In the genomic region with DNA sequence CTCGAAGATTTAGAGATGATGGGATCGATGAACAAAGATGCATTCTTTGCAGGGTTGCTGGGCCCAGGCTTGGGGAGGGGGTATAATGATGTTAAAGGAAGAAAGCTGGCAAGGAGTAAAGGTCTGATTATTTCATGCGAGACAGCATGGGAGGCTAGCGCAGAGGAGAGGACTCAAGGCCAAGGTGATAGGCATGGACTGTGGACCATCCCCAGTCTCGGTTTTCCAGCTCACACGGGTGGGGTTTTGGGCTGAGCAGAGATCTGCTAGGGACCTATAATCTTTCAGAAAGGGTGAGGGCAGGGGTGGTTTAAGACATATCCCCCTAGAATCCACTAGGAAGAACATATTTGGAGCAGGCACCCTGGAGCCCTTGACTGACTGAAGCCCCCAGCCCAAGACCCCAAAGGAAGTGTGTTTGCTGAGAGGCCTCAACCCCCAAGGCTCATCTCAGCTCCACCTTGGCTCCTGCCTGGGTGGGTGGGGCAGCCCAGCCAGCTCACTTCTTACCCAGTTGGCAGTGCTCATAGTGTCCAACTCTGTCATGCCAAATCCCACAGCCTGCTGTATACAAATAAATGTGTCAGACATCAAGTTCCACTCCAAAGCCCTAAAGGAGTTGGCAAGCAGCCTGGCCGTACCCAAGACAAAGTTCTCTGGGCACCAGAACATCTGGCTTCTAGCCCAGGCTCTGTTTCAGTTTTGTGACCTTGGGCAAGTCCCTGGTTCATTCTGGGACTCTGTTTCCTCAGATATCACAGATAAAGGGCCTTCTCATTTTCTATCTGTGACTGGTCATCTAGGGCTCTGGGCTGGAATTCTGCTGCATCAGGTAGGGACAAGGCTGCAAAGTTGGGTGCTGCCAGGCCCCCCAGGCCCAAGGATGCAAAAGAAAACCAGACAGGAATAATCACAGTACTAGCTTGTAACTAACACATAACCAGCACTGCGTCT, we compare ENCODE assay signal across 9 cellular contexts. TPM values are rescaled to one million over a fixed set of nuclear protein-coding genes. Genes with fewer than 3 reads are reported as not detected.
A peak's percentile ranks its signal among the peaks of the same experiment; 100 is the strongest.
DNase-seq lines count a peak whose midpoint lies in the region; ATAC-seq and TF ChIP-seq lines count a peak whose summit lies in the region.
"Had no signal": no experiment of that assay in that cellular context is flagged by ENCODE, and none has a peak within 500 bp of the region (broad histone marks: within the 10 kb centered on the region; RNA-seq: fewer than 3 reads in every experiment).

No MANE protein-coding gene starts in this region.

- H3K27me3 ChIP-seq in prostate gland (replicated peaks; ENCODE audit: insufficient read depth): no peaks in the 10 kb centered on the region

- DNase-seq in DMS 273 (lab: John Stamatoyannopoulos, UW; ENCODE audit: unreplicated experiment) (peak; percentile 66), RPMI7951 (ENCODE audit: low read depth) (peak; percentile 92), foreskin melanocyte (peak; percentile 17), prostate gland (ENCODE audit: low spot score) (peak; percentile 95), posterior vena cava (ENCODE audit: low spot score) (no peak), dermis blood vessel endothelial cell (no peak)
- no peak for DNase-seq in activated naive CD4-positive, alpha-beta T cell treated with Interleukin-2 at 50 U/mL for 16 hours
- DNase-seq: NCI-H1092 had no signal

- no peaks in the 10 kb centered on the region for H3K9me3 ChIP-seq in prostate gland

- WGBS in prostate gland: 70% methylated on average over 8 of the region's 8 CpGs

- intact Hi-C loops in prostate gland (cut with DNase I): no loop called here
- intact Hi-C loops in posterior vena cava (cut with DNase I): no loop called here

- no peaks in the 10 kb centered on the region for H3K36me3 ChIP-seq in prostate gland

- peak overlapping the region in 1 of 2 donors; percentile 38 for H3K27ac ChIP-seq in prostate gland

- no peak for ATAC-seq in GM18511 (IDR thresholded peaks at IDR 0.05; ENCODE audit: unreplicated experiment)

- no peak for TF ChIP-seq CTCF in prostate gland (IDR thresholded peaks at IDR 0.05)

- no peak overlapping the region for H3K4me3 ChIP-seq in prostate gland

- peaks cover 18% of the 10 kb centered on the region for H3K4me1 ChIP-seq in prostate gland (replicated peaks)

- no peak for TF ChIP-seq POLR2A in prostate gland (IDR thresholded peaks at IDR 0.05)

RNA-seq across cellular contexts. Expression of a gene that starts 17.8 kb away (rescaled TPM):
- 0.24 and 0.49 TPM in 2 replicates for total RNA-seq in RPMI7951 (2014; rRNA removed; shearing (Covaris generic))
- total RNA-seq in prostate gland (1 to 10 TPM in 1 of 2 donors, not detected in 1; 7.4 TPM), posterior vena cava (not detected), dermis blood vessel endothelial cell (not detected in 2 replicates)

RNA-seq across cellular contexts. Expression of a gene that starts 47.8 kb away (rescaled TPM):
- 0.59 and 1.6 TPM in 2 replicates for total RNA-seq in RPMI7951 (2014; rRNA removed; shearing (Covaris generic))
- 10 to 100 TPM; 32.1 to 43.7 TPM for total RNA-seq in prostate gland
- 10 to 100 TPM; 22.3 to 56.4 TPM for total RNA-seq in posterior vena cava
- total RNA-seq in dermis blood vessel endothelial cell: 3.9 and 5.6 TPM in 2 replicates

Comparison
In these comparisons a context has a peak if more than half of its experiments do, and no peak if none do; other contexts are left out.
1. DNase-seq: peak in DMS 273 (single experiment), RPMI7951 (single experiment), foreskin melanocyte (single experiment) and prostate gland (single experiment); none in activated naive CD4-positive, alpha-beta T cell treated with Interleukin-2 at 50 U/mL for 16 hours (single experiment), posterior vena cava (single experiment) and dermis blood vessel endothelial cell (single experiment).